ENCODE assay signal across 38 cellular contexts in genomic region chr1:101960164-101960563, GRCh38. TPM values are rescaled to one million over a fixed set of nuclear protein-coding genes. Genes with fewer than 3 reads are reported as not detected.
"Had no signal": no experiment of that assay in that cellular context is flagged by ENCODE, and none has a peak within 500 bp of the region (broad histone marks: within the 10 kb centered on the region; RNA-seq: fewer than 3 reads in every experiment).

No MANE protein-coding gene starts in this region.

- H3K4me3 ChIP-seq: Peyer's patch, SJSA1 had no signal

- H3K9me3 ChIP-seq: Peyer's patch, SJSA1 had no signal

- H3K4me1 ChIP-seq: Peyer's patch, SJSA1 had no signal

- ATAC-seq: activated CD8-positive, alpha-beta T cell treated with anti-CD3 and anti-CD28 coated beads for 36 hours; activated T-cell treated with anti-CD3 and anti-CD28 coated beads, Interleukin-2, amount 50 U/mL, for 72 hours; activated T-helper 17 cell treated with anti-CD3 and anti-CD28 coated beads, Interleukin-2, amount 50 U/mL, for 72 hours; PC-3 had no signal

- H3K36me3 ChIP-seq: brain microvascular endothelial cell, Peyer's patch, SJSA1 had no signal

- H3K27me3 ChIP-seq: brain microvascular endothelial cell, Peyer's patch, SJSA1 had no signal

- DNase-seq: activated B cell treated with CpG ODN at 0.5 μM for 24 hours; activated CD4-positive, alpha-beta T cell treated with anti-CD3 and anti-CD28 coated beads for 4 hours; activated CD4-positive, CD25-positive, alpha-beta regulatory T cell treated with anti-CD3 and anti-CD28 coated beads, Interleukin-2, amount 50 U/mL, for 72 hours; activated CD8-positive, alpha-beta T cell treated with anti-CD3 and anti-CD28 coated beads for 36 hours; activated effector memory CD4-positive, alpha-beta T cell treated with anti-CD3 and anti-CD28 coated beads, Interleukin-2, amount 50 U/mL, for 16 hours; activated naive CD4-positive, alpha-beta T cell; activated naive CD4-positive, alpha-beta T cell treated with anti-CD3 and anti-CD28 coated beads, Interleukin-2, amount 50 U/mL, for 16 hours; activated naive CD8-positive, alpha-beta T cell treated with anti-CD3 and anti-CD28 coated beads for 36 hours; activated T-cell treated with anti-CD3 and anti-CD28 coated beads, Interleukin-2, amount 50 U/mL, for 1 hour; activated T-cell treated with anti-CD3 and anti-CD28 coated beads, Interleukin-2, amount 50 U/mL, for 72 hours; amniotic stem cell; aorta; brain microvascular endothelial cell; central memory CD4-positive, alpha-beta T cell; NCI-H1092 treated with DMSO at 0.1 percent for 48 hours; NCI-H1417; NCI-H146; NCI-H187; NCI-H2029 treated with DMSO at 0.1 percent for 48 hours; NCI-H2107; NCI-H226; NCI-H446 treated with DMSO at 0.1 percent for 48 hours; NCI-H524; NCI-H69; NK-92 treated with Interleukin-12 subunit alpha and Interleukin-12 subunit beta, amount 100 ng/mL, for 24 hours; PC-3; Peyer's patch; RPMI8226; SHP77 treated with DMSO at 0.1 percent for 48 hours; SW 1271; T-helper 1 cell; T-helper 2 cell; T-helper 9 cell had no signal

- H3K27ac ChIP-seq: brain microvascular endothelial cell, Peyer's patch, SJSA1, VCaP had no signal

RNA-seq across cellular contexts. Expression of gene OLFM3, which starts 36.6 kb away (rescaled TPM):
- total RNA-seq: activated B cell treated with CpG ODN at 0.5 μM for 24 hours; activated CD8-positive, alpha-beta memory T cell treated with anti-CD3 and anti-CD28 coated beads for 36 hours; activated CD8-positive, alpha-beta T cell treated with anti-CD3 and anti-CD28 coated beads for 36 hours; activated naive CD8-positive, alpha-beta T cell treated with anti-CD3 and anti-CD28 coated beads for 36 hours; activated T-cell treated with anti-CD3 and anti-CD28 coated beads, Interleukin-2, amount 50 U/mL, for 72 hours; activated T-helper 17 cell treated with anti-CD3 and anti-CD28 coated beads, Interleukin-2, amount 50 U/mL, for 72 hours; aorta; M059J; PC-3; SJSA1 had no signal
- polyA plus RNA-seq: aorta had no signal
